In genomic region chr4:87862236-87862635, GRCh38 we compare ENCODE assay signal across 1 cellular context.
A peak's percentile ranks its signal among the peaks of the same experiment; 100 is the strongest.
TF ChIP-seq lines count a peak whose summit lies in the region.

No MANE protein-coding gene starts in this region.

TF ChIP-seq in HepG2, 621 proteins besides CTCF, POLR2A, EP300 and RAD21:
- TF ChIP-seq ZMYM4 (CRISPR knock-in tag; IDR thresholded peaks at IDR 0.05) (peak; percentile 65; the same call in 1 of the 2 replicates), PPARG (CRISPR knock-in tag; conservative IDR thresholded peaks at IDR 0.05) (peak; percentile 54; the same call in 1 of the 2 replicates), CEBPG (CRISPR knock-in tag; IDR thresholded peaks at IDR 0.05) (no peak), PAXIP1 (CRISPR knock-in tag; conservative IDR thresholded peaks at IDR 0.05) (peak; percentile 43; the same call in 1 of the 2 replicates), ZNF232 (CRISPR knock-in tag; IDR thresholded peaks at IDR 0.05; ENCODE audit: borderline replicate concordance) (peak; percentile 63; the same call in 1 of the 2 replicates), JUNB (CRISPR knock-in tag; IDR thresholded peaks at IDR 0.05; ENCODE audit: borderline replicate concordance) (no peak), RARA (CRISPR knock-in tag; IDR thresholded peaks at IDR 0.05) (peak; percentile 10; the same call in 1 of the 2 replicates), THRA (CRISPR knock-in tag; IDR thresholded peaks at IDR 0.05; ENCODE audit: borderline replicate concordance) (no peak), HNF4G (IDR thresholded peaks at IDR 0.05; ENCODE audit: borderline replicate concordance, low read depth, low read length) (peak; percentile 9; the same call in 1 of the 2 replicates), HNF4G (CRISPR knock-in tag; IDR thresholded peaks at IDR 0.05; ENCODE audit: borderline replicate concordance, low read depth) (no peak), ZNF652 (CRISPR knock-in tag; IDR thresholded peaks at IDR 0.05; ENCODE audit: borderline replicate concordance, low read depth) (peak; percentile 87), ETV5 (CRISPR knock-in tag; IDR thresholded peaks at IDR 0.05; ENCODE audit: borderline replicate concordance) (peak; percentile 71; the same call in 1 of the 2 replicates)
